In the genomic region with DNA sequence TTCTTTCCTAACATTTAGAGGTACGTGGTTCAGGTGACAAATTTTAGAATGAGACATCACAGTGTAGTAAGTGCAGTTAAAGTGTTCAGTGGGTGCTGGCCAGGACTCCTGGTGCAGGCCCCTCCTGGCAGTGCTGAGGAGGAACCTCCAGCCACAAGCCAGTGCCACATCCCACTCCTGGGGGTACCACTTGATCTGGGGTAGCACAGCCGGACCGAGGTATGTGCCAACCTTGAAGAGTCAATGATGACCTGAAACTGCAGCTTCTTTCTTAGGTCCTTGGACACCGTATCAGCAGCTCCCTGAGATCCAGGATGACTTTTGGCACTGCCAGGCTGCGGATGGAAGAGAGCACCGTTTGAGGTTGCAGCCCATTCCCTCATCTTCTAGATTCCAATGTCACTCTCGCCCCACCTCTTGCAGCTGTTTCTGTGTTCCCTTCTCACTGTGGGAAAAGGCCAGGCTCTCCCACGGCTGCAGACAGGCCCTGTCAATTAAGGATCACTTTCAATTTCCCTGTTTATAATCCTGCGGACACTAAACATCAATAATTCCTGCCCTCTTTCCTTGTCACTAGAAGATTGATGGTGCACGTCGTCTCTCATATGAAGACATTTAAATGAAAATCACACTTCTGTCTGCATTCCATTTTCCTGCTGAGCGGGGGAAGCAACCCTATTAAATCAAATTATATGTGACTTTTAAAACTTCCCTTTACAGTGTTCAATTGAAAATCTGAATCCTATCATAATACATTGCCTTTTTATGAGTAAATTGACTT, we compare ENCODE assay signal across 17 cellular contexts.
DNase-seq lines count a peak whose midpoint lies in the region; ATAC-seq, FAIRE-seq and TF ChIP-seq lines count a peak whose summit lies in the region.
"Had no signal": no experiment of that assay in that cellular context is flagged by ENCODE, and none has a peak within 500 bp of the region (broad histone marks: within the 10 kb centered on the region; RNA-seq: fewer than 3 reads in every experiment).

No MANE protein-coding gene starts in this region.

- H3K9me3 Mint-ChIP-seq in endodermal cell = peaks cover 26% of the 10 kb centered on the region
- peaks cover 19% of the 10 kb centered on the region for H3K9me3 Mint-ChIP-seq in neural progenitor cell
- H3K9me3 Mint-ChIP-seq in glutamatergic neuron (ENCODE audit: unreplicated experiment) = no peaks in the 10 kb centered on the region

- H3K4me2 ChIP-seq in neural progenitor cell = no peak overlapping the region
- H3K4me2 ChIP-seq: A549, GM23338 had no signal

- H3K36me3 Mint-ChIP-seq in endodermal cell (ENCODE audit: low read depth) (no peaks in the 10 kb centered on the region), neural progenitor cell (peaks cover 4% of the 10 kb centered on the region), glutamatergic neuron (ENCODE audit: unreplicated experiment) (no peaks in the 10 kb centered on the region)
- H3K36me3 Mint-ChIP-seq: CD4-positive, alpha-beta memory T cell had no signal

- no peak for ATAC-seq in GM18498 (IDR thresholded peaks at IDR 0.05; ENCODE audit: unreplicated experiment)
- ATAC-seq: A549, GM23338 had no signal

- FAIRE-seq in bronchial epithelial cell (lab: Jason Lieb, UNC) = peak; percentile 18
- FAIRE-seq: A549, G401.6, GM12891 had no signal

- H3K4me3 ChIP-seq in bronchial epithelial cell (ENCODE audit: low read depth, low read length) (no peak overlapping the region), endodermal cell (ENCODE audit: low read length) (no peak overlapping the region), neural progenitor cell (no peak overlapping the region)
- H3K4me3 ChIP-seq: A549, GM23338 had no signal

- no peaks in the 10 kb centered on the region for H4K20me1 ChIP-seq in neural progenitor cell (ENCODE audit: low read depth)

- WGBS in endodermal cell (ENCODE audit: insufficient coverage in 1 of 2, insufficient read length in 1 of 2), 2 experiments = 76 to 91% methylated on average over 10 to 12 of the region's 12 CpGs

- DNase-seq in bronchial epithelial cell (ENCODE audit: low read depth) (no peak), endodermal cell (no peak), neural progenitor cell (ENCODE audit: low spot score) (no peak), glutamatergic neuron (no peak)
- DNase-seq in stimulated activated CD8-positive, alpha-beta memory T cell treated with anti-CD3 and anti-CD28 coated beads, Interleukin-4, amount 100 ng/mL, for 48 hours = peak; percentile 7
- DNase-seq in activated effector memory CD4-positive, alpha-beta T cell treated with Interleukin-2 at 50 U/mL for 16 hours = no peak
- DNase-seq: BE2C; CD4-positive, alpha-beta memory T cell; DMS79 treated with DMSO at 0.1 percent for 48 hours; EL; H7 had no signal

- no peaks in the 10 kb centered on the region for H3K4me1 Mint-ChIP-seq in endodermal cell
- peaks cover 47% of the 10 kb centered on the region for H3K4me1 Mint-ChIP-seq in neural progenitor cell
- peaks cover 11% of the 10 kb centered on the region for H3K4me1 Mint-ChIP-seq in glutamatergic neuron (ENCODE audit: low read depth, unreplicated experiment)
- H3K4me1 Mint-ChIP-seq: CD4-positive, alpha-beta memory T cell; GM23338 had no signal

- peaks cover 28% of the 10 kb centered on the region for H3K27me3 Mint-ChIP-seq in endodermal cell (ENCODE audit: insufficient read depth)
- peaks cover 19% of the 10 kb centered on the region for H3K27me3 Mint-ChIP-seq in neural progenitor cell (ENCODE audit: insufficient read depth, low read depth)
- H3K27me3 Mint-ChIP-seq in glutamatergic neuron (ENCODE audit: unreplicated experiment) = peaks cover 6% of the 10 kb centered on the region

- H3K4me1 ChIP-seq in endodermal cell (ENCODE audit: control insufficient read depth, insufficient read depth, low read length) (no peaks in the 10 kb centered on the region), neural progenitor cell (peaks cover 11% of the 10 kb centered on the region)
- H3K4me1 ChIP-seq: A549, BE2C had no signal

- H3K9ac ChIP-seq in endodermal cell (ENCODE audit: extremely low read depth, low read length, poor library complexity, severe bottlenecking) (no peak overlapping the region), neural progenitor cell (no peak overlapping the region)

- peaks cover 4% of the 10 kb centered on the region for H3F3A ChIP-seq in neural progenitor cell (ENCODE audit: low read depth)

- H3K4me3 Mint-ChIP-seq in endodermal cell (no peak overlapping the region), neural progenitor cell (no peak overlapping the region), glutamatergic neuron (ENCODE audit: unreplicated experiment) (no peak overlapping the region)
- H3K4me3 Mint-ChIP-seq: CD4-positive, alpha-beta memory T cell; GM23338 had no signal

- H3K9me3 ChIP-seq in endodermal cell (ENCODE audit: control insufficient read depth, low read length) (peaks cover 9% of the 10 kb centered on the region), neural progenitor cell (ENCODE audit: low read depth) (no peaks in the 10 kb centered on the region)
- H3K9me3 ChIP-seq: BE2C had no signal

- H2AFZ ChIP-seq in neural progenitor cell (replicated peaks) = no peak overlapping the region
- H2AFZ ChIP-seq: GM23338 had no signal

- no peaks in the 10 kb centered on the region for H3K79me2 ChIP-seq in neural progenitor cell (ENCODE audit: low read depth)

- no peaks in the 10 kb centered on the region for H3K27me3 ChIP-seq in bronchial epithelial cell (ENCODE audit: control insufficient read depth, insufficient read depth, low read length)
- H3K27me3 ChIP-seq in endodermal cell (ENCODE audit: control insufficient read depth, insufficient read depth, low read length, poor library complexity, severe bottlenecking) = no peaks in the 10 kb centered on the region
- H3K27me3 ChIP-seq in neural progenitor cell = no peaks in the 10 kb centered on the region
- H3K27me3 ChIP-seq: BE2C had no signal

- no peak for TF ChIP-seq CTCF in bronchial epithelial cell (IDR thresholded peaks at IDR 0.05; ENCODE audit: insufficient read depth, low read length, severe bottlenecking)
- TF ChIP-seq CTCF in endodermal cell (conservative IDR thresholded peaks at IDR 0.05) = no peak
- no peak for TF ChIP-seq CTCF in neural progenitor cell (IDR thresholded peaks at IDR 0.05)
- TF ChIP-seq CTCF in glutamatergic neuron (IDR thresholded peaks at IDR 0.05; ENCODE audit: partially characterized antibody, unreplicated experiment) = no peak

- H3K27ac Mint-ChIP-seq in endodermal cell (no peak overlapping the region), neural progenitor cell (peak overlapping the region; percentile 14), glutamatergic neuron (ENCODE audit: unreplicated experiment) (no peak overlapping the region)
- H3K27ac Mint-ChIP-seq: CD4-positive, alpha-beta memory T cell; GM23338 had no signal

- H3K27ac ChIP-seq in endodermal cell (ENCODE audit: low read depth, low read length) (peak overlapping the region; percentile 7), neural progenitor cell (no peak overlapping the region)
- H3K27ac ChIP-seq: A549, C4-2B had no signal

- no peaks in the 10 kb centered on the region for H3K36me3 ChIP-seq in bronchial epithelial cell (ENCODE audit: control insufficient read depth, insufficient read depth, low read length)
- H3K36me3 ChIP-seq in endodermal cell (ENCODE audit: control insufficient read depth, insufficient read depth, low read length) = no peaks in the 10 kb centered on the region
- no peaks in the 10 kb centered on the region for H3K36me3 ChIP-seq in neural progenitor cell
- H3K36me3 ChIP-seq: BE2C had no signal
